Comparison of ENCODE assay signal across 33 cellular contexts in genomic region chr12:70835948-70836347, GRCh38.
"Had no signal": no experiment of that assay in that cellular context is flagged by ENCODE, and none has a peak within 500 bp of the region (broad histone marks: within the 10 kb centered on the region; RNA-seq: fewer than 3 reads in every experiment).

No MANE protein-coding gene starts in this region.

- H3K27me3 ChIP-seq: adrenal gland, body of pancreas, brain microvascular endothelial cell, breast epithelium had no signal

- H3K9me3 ChIP-seq: adrenal gland, body of pancreas, breast epithelium had no signal

- ATAC-seq: activated CD8-positive, alpha-beta T cell treated with anti-CD3 and anti-CD28 coated beads for 36 hours; activated naive CD4-positive, alpha-beta T cell treated with anti-CD3 and anti-CD28 coated beads, Interleukin-2, amount 50 U/mL, for 72 hours; activated T-cell treated with anti-CD3 and anti-CD28 coated beads, Interleukin-2, amount 50 U/mL, for 4 hours; activated T-cell treated with anti-CD3 and anti-CD28 coated beads, Interleukin-2, amount 50 U/mL, for 72 hours; activated T-helper 17 cell treated with anti-CD3 and anti-CD28 coated beads, Interleukin-2, amount 50 U/mL, for 72 hours; body of pancreas had no signal

- H3K36me3 ChIP-seq: adrenal gland, brain microvascular endothelial cell, breast epithelium had no signal

- H3K4me1 ChIP-seq: adrenal gland, body of pancreas, breast epithelium had no signal

- H3K4me3 ChIP-seq: adrenal gland, body of pancreas, breast epithelium had no signal

- DNase-seq: activated B cell treated with CpG ODN at 0.5 μM for 24 hours; activated CD4-positive, alpha-beta memory T cell treated with anti-CD3 and anti-CD28 coated beads for 36 hours; activated CD4-positive, alpha-beta T cell treated with anti-CD3 and anti-CD28 coated beads for 4 hours; activated CD4-positive, alpha-beta T cell treated with anti-CD3 and anti-CD28 coated beads, Interleukin-2, amount 10 ng/mL, durations not matched to agents 24 days and 14 days; activated CD4-positive, alpha-beta T cell treated with anti-CD3 and anti-CD28 coated beads, Interleukin-2, amount 50 U/mL, for 1 hour; activated CD4-positive, alpha-beta T cell treated with anti-CD3 and anti-CD28 coated beads, Interleukin-2, amount 50 U/mL, for 4 hours; activated CD4-positive, CD25-positive, alpha-beta regulatory T cell treated with anti-CD3 and anti-CD28 coated beads, Interleukin-2, amount 50 U/mL, for 72 hours; activated CD8-positive, alpha-beta memory T cell treated with anti-CD3 and anti-CD28 coated beads, Interleukin-2, amount 50 U/mL, for 4 hours; activated CD8-positive, alpha-beta T cell treated with anti-CD3 and anti-CD28 coated beads for 36 hours; activated effector memory CD4-positive, alpha-beta T cell treated with anti-CD3 and anti-CD28 coated beads, Interleukin-2, amount 50 U/mL, for 16 hours; activated gamma-delta T cell treated with Interleukin-2 at 50 U/mL for 16 hours; activated naive CD4-positive, alpha-beta T cell; activated naive CD4-positive, alpha-beta T cell treated with anti-CD3 and anti-CD28 coated beads for 36 hours; activated naive CD4-positive, alpha-beta T cell treated with anti-CD3 and anti-CD28 coated beads, Interleukin-2, amount 50 U/mL, for 16 hours; activated naive CD8-positive, alpha-beta T cell treated with anti-CD3 and anti-CD28 coated beads for 36 hours; activated T-cell treated with anti-CD3 and anti-CD28 coated beads for 4 hours; activated T-cell treated with anti-CD3 and anti-CD28 coated beads, Interleukin-2, amount 50 U/mL, for 1 hour; activated T-cell treated with anti-CD3 and anti-CD28 coated beads, Interleukin-2, amount 50 U/mL, for 4 hours; activated T-cell treated with anti-CD3 and anti-CD28 coated beads, Interleukin-2, amount 50 U/mL, for 72 hours; adrenal gland; amniotic stem cell; aorta; body of pancreas; brain microvascular endothelial cell; central memory CD4-positive, alpha-beta T cell; T-helper 9 cell had no signal

- FAIRE-seq: astrocyte, colon, TTC549 had no signal

- H3K27ac ChIP-seq: adrenal gland, body of pancreas, brain microvascular endothelial cell, breast epithelium, VCaP had no signal
